In the genomic region with DNA sequence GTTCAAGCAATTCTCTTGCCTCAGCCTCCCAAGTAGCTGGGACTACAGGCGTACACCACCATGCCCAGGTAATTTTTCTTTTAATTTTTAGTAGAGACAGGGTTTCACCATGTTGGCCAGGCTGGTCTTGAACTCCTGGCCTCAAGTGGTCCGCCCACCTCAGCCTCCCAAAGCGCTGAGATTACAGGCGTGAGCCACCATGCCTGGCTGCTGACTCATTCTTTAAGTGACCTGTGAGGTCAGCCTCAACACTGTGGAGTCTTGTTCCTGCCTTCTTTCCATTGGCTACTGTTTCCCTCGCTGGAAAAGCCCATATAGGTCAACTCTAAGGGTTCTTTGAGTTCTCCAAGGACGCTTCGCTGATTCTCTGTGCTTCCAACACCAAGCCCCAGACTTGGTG, we compare ENCODE assay signal across 18 cellular contexts. TPM values are rescaled to one million over a fixed set of nuclear protein-coding genes. Genes with fewer than 3 reads are reported as not detected.
"Had no signal": no experiment of that assay in that cellular context is flagged by ENCODE, and none has a peak within 500 bp of the region (broad histone marks: within the 10 kb centered on the region; RNA-seq: fewer than 3 reads in every experiment).

No MANE protein-coding gene starts in this region.

RNA-seq across cellular contexts. Expression of gene ITIH2, which starts 45.5 kb away (rescaled TPM):
- total RNA-seq: endothelial cell of umbilical vein; epithelial cell of proximal tubule; esophagus muscularis mucosa; fibroblast of lung; heart right ventricle; kidney epithelial cell; left cardiac atrium; lower leg skin; lung microvascular endothelial cell; mesenteric fat pad; myocyte; naive thymus-derived CD8-positive, alpha-beta T cell; osteocyte; right cardiac atrium; sigmoid colon; subcutaneous adipose tissue; thyroid gland had no signal
- polyA plus RNA-seq: endothelial cell of umbilical vein; fibroblast of lung; heart right ventricle; naive thymus-derived CD8-positive, alpha-beta T cell; psoas muscle; right cardiac atrium; sigmoid colon had no signal
